14 cellular contexts compared by ENCODE assay signal in the genomic region with DNA sequence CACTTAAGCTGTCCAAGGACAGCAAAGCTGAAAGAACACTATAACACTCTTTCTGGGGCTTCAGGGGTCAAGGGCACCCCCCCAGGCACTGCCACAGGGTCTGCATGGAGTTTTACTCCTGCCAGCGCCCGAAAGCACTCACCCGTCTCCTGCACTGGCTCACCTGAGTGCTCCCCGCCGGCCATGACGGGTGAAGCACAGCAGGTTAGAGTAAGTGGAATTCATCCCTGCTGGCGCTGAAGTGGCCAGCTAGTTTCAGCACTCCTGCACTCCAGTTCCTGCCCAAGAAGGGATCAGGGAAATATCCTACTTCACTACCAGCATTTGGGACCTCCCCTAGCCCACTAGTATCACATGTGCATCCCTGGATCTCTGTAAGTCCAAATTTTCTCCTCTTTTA.
DNase-seq lines count a peak whose midpoint lies in the region; TF ChIP-seq lines count a peak whose summit lies in the region.
"Had no signal": no experiment of that assay in that cellular context is flagged by ENCODE, and none has a peak within 500 bp of the region (broad histone marks: within the 10 kb centered on the region; RNA-seq: fewer than 3 reads in every experiment).

No MANE protein-coding gene starts in this region.

- no peak for TF ChIP-seq POLR2A in suprapubic skin (IDR thresholded peaks at IDR 0.05)

- no peaks in the 10 kb centered on the region for H3K27me3 ChIP-seq in dorsolateral prefrontal cortex
- H3K27me3 ChIP-seq in suprapubic skin: no peaks in the 10 kb centered on the region
- no peaks in the 10 kb centered on the region for H3K27me3 ChIP-seq in trophoblast cell (ENCODE audit: insufficient read depth, low read length)
- H3K27me3 ChIP-seq: BE2C had no signal

- no peak overlapping the region for H4K8ac ChIP-seq in trophoblast cell (ENCODE audit: low read depth, low read length)

- no peak overlapping the region for H2BK5ac ChIP-seq in trophoblast cell (ENCODE audit: low read depth, low read length, poor library complexity)

- H3K4me3 ChIP-seq in dorsolateral prefrontal cortex: no peak overlapping the region
- no peak overlapping the region for H3K4me3 ChIP-seq in suprapubic skin
- H3K4me3 ChIP-seq in trophoblast cell (ENCODE audit: low read depth, low read length): no peak overlapping the region
- H3K4me3 ChIP-seq: GM23338 had no signal

- intact Hi-C loops in dorsolateral prefrontal cortex (cut with DNase I): loop anchor here in 1 of 2 donors (10.0 kb wide), 1 partner anchor 114 kb away; no protein-coding TSS in a partner anchor

- TF ChIP-seq EP300 in suprapubic skin (IDR thresholded peaks at IDR 0.05): no peak

- H3K18ac ChIP-seq in trophoblast cell (ENCODE audit: low read length): no peak overlapping the region

- H3K23ac ChIP-seq in trophoblast cell (ENCODE audit: low read length): no peak overlapping the region

- no peaks in the 10 kb centered on the region for H3K79me1 ChIP-seq in trophoblast cell (ENCODE audit: low read length)

- H4K12ac ChIP-seq in trophoblast cell (ENCODE audit: low read depth, low read length): no peak overlapping the region

- H3K27ac ChIP-seq in dorsolateral prefrontal cortex: peak overlapping the region in 47 of 59 donors; percentile 11 to 98 (median 94)
- peak overlapping the region; percentile 5 for H3K27ac ChIP-seq in temporal lobe (ENCODE audit: low read depth, low read length)
- H3K27ac ChIP-seq in suprapubic skin: no peak overlapping the region
- H3K27ac ChIP-seq in trophoblast cell (ENCODE audit: low read depth, low read length): no peak overlapping the region
- H3K27ac ChIP-seq: C4-2B had no signal

- H3K9me3 ChIP-seq in suprapubic skin (no peaks in the 10 kb centered on the region), trophoblast cell (ENCODE audit: insufficient read depth, low read depth, low read length) (no peaks in the 10 kb centered on the region)
- H3K9me3 ChIP-seq: BE2C, Caco-2 had no signal

- no peak overlapping the region for H2BK120ac ChIP-seq in trophoblast cell (ENCODE audit: insufficient read depth, low read length, poor library complexity)

- no peak overlapping the region for H2BK12ac ChIP-seq in trophoblast cell (ENCODE audit: low read length)

- H3K4me1 ChIP-seq in suprapubic skin (no peaks in the 10 kb centered on the region), trophoblast cell (ENCODE audit: control insufficient read depth in 1 of 2, insufficient read depth in 2 of 2, low read length in 2 of 2) (no peaks in the 10 kb centered on the region)

- H2AFZ ChIP-seq in trophoblast cell (ENCODE audit: insufficient read depth, low read length, poor library complexity): no peak overlapping the region
- H2AFZ ChIP-seq: GM23338 had no signal

- no peak overlapping the region for H3K14ac ChIP-seq in trophoblast cell (ENCODE audit: low read length)

- no peak for TF ChIP-seq CTCF in dorsolateral prefrontal cortex (IDR thresholded peaks at IDR 0.05 in 54 of 56, conservative IDR thresholded peaks at IDR 0.05 in 2 of 56; ENCODE audit: low read depth in 1 of 56, partially characterized antibody in 56 of 56)
- no peak for TF ChIP-seq CTCF in suprapubic skin (IDR thresholded peaks at IDR 0.05)

- no peak overlapping the region for H4K91ac ChIP-seq in trophoblast cell (ENCODE audit: low read depth, low read length)

- no peak overlapping the region for H3K9ac ChIP-seq in trophoblast cell (ENCODE audit: low read length)

- 85% methylated on average over 7 of the region's 7 CpGs for WGBS in suprapubic skin
- WGBS in trophoblast cell (ENCODE audit: extremely low coverage, insufficient coverage, insufficient read length): no CpG with 5 or more reads among the region's 7 CpGs

- H3K79me2 ChIP-seq in trophoblast cell (ENCODE audit: control insufficient read depth, insufficient read depth, low read length, poor library complexity): no peaks in the 10 kb centered on the region

- DNase-seq in ELF-1 (ENCODE audit: low read depth, low spot score): peak; percentile 24
- no peak for DNase-seq in dorsolateral prefrontal cortex
- peak; percentile 45 for DNase-seq in left kidney (ENCODE audit: low read depth, low spot score)
- no peak for DNase-seq in suprapubic skin (ENCODE audit: low spot score in 2 of 2)
- DNase-seq in activated naive CD4-positive, alpha-beta T cell treated with anti-CD3 and anti-CD28 coated beads, Interleukin-2, amount 50 U/mL, for 16 hours: no peak
- no peak for DNase-seq in trophoblast cell
- DNase-seq: BE2C; Caco-2; CD4-positive, alpha-beta T cell; GDM1; H9 had no signal

- H3K4ac ChIP-seq in trophoblast cell (ENCODE audit: low read depth, low read length): no peak overlapping the region

- H3K4me2 ChIP-seq in trophoblast cell (ENCODE audit: low read length): no peak overlapping the region
- H3K4me2 ChIP-seq: GM23338 had no signal

- no peak overlapping the region for H2AK5ac ChIP-seq in trophoblast cell (ENCODE audit: low read length)

- H3K36me3 ChIP-seq in suprapubic skin (no peaks in the 10 kb centered on the region), trophoblast cell (ENCODE audit: control insufficient read depth in 1 of 2, insufficient read depth in 2 of 2, low read length in 2 of 2) (no peaks in the 10 kb centered on the region)
- H3K36me3 ChIP-seq: BE2C had no signal

Comparison
In these comparisons a context has a peak if more than half of its experiments do, and no peak if none do; other contexts are left out.
1. DNase-seq: peak in ELF-1 (single experiment) and left kidney (single experiment); none in dorsolateral prefrontal cortex (0 of 10), suprapubic skin (0 of 2), activated naive CD4-positive, alpha-beta T cell treated with anti-CD3 and anti-CD28 coated beads, Interleukin-2, amount 50 U/mL, for 16 hours (single experiment) and trophoblast cell (0 of 2).
2. H3K27ac ChIP-seq: peak in dorsolateral prefrontal cortex (47 of 59) and temporal lobe (single experiment); none in suprapubic skin (single experiment) and trophoblast cell (single experiment).